1 cellular context compared by ENCODE assay signal in the genomic region with DNA sequence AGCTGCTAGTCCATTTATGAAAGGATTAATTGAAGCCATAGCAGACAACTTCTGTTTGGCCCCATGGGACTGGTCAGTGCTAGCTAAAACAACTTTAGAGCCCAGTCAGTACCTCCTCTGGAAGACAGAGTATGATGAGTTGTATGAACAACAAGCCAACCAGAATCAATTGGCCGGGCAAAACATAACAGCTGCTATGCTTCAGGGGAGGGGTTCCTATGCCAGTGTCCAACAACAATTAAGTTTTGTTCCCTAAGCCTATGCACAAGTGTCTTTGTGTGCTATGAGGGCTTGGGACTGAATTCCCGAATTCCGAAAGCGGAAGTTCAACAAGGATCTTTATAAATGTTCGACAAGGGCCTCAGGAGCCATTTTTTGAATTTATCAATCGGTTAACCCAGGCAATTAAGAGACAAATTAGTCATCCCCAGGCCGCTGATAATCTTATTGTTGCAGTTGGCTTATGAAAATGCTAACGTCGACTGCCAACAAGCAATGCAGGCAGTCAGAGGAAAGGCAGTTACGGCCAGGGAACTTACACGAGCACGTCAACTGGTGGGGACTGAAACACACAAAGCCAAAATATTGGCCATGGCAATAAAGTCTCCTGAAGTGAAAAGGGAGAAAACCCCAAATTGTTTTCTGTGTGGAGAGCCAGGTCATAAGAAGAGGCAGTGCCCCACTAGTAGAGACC.
TF ChIP-seq lines count a peak whose summit lies in the region.

No MANE protein-coding gene starts in this region.

TF ChIP-seq in WTC11, 78 proteins besides CTCF, POLR2A, EP300 and RAD21 (continued from another document):
- TF ChIP-seq, protein P1, sequence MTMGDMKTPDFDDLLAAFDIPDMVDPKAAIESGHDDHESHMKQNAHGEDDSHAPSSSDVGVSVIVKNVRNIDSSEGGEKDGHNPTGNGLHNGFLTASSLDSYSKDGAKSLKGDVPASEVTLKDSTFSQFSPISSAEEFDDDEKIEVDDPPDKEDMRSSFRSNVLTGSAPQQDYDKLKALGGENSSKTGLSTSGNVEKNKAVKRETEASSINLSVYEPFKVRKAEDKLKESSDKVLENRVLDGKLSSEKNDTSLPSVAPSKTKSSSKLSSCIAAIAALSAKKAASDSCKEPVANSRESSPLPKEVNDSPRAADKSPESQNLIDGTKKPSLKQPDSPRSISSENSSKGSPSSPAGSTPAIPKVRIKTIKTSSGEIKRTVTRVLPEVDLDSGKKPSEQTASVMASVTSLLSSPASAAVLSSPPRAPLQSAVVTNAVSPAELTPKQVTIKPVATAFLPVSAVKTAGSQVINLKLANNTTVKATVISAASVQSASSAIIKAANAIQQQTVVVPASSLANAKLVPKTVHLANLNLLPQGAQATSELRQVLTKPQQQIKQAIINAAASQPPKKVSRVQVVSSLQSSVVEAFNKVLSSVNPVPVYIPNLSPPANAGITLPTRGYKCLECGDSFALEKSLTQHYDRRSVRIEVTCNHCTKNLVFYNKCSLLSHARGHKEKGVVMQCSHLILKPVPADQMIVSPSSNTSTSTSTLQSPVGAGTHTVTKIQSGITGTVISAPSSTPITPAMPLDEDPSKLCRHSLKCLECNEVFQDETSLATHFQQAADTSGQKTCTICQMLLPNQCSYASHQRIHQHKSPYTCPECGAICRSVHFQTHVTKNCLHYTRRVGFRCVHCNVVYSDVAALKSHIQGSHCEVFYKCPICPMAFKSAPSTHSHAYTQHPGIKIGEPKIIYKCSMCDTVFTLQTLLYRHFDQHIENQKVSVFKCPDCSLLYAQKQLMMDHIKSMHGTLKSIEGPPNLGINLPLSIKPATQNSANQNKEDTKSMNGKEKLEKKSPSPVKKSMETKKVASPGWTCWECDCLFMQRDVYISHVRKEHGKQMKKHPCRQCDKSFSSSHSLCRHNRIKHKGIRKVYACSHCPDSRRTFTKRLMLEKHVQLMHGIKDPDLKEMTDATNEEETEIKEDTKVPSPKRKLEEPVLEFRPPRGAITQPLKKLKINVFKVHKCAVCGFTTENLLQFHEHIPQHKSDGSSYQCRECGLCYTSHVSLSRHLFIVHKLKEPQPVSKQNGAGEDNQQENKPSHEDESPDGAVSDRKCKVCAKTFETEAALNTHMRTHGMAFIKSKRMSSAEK (CRISPR knock-in tag; IDR thresholded peaks at IDR 0.05; ENCODE audit: borderline replicate concordance): no peak
- TF ChIP-seq ZNF317 (CRISPR knock-in tag; IDR thresholded peaks at IDR 0.05; ENCODE audit: borderline replicate concordance, low read depth) (no peak), ZNF263 (CRISPR knock-in tag; IDR thresholded peaks at IDR 0.05; ENCODE audit: low read depth) (no peak), TEAD1 (CRISPR knock-in tag; IDR thresholded peaks at IDR 0.05) (no peak)
- TF ChIP-seq, protein P2, sequence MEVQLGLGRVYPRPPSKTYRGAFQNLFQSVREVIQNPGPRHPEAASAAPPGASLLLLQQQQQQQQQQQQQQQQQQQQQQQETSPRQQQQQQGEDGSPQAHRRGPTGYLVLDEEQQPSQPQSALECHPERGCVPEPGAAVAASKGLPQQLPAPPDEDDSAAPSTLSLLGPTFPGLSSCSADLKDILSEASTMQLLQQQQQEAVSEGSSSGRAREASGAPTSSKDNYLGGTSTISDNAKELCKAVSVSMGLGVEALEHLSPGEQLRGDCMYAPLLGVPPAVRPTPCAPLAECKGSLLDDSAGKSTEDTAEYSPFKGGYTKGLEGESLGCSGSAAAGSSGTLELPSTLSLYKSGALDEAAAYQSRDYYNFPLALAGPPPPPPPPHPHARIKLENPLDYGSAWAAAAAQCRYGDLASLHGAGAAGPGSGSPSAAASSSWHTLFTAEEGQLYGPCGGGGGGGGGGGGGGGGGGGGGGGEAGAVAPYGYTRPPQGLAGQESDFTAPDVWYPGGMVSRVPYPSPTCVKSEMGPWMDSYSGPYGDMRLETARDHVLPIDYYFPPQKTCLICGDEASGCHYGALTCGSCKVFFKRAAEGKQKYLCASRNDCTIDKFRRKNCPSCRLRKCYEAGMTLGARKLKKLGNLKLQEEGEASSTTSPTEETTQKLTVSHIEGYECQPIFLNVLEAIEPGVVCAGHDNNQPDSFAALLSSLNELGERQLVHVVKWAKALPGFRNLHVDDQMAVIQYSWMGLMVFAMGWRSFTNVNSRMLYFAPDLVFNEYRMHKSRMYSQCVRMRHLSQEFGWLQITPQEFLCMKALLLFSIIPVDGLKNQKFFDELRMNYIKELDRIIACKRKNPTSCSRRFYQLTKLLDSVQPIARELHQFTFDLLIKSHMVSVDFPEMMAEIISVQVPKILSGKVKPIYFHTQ (CRISPR knock-in tag; IDR thresholded peaks at IDR 0.05): no peak
